In the genomic region with DNA sequence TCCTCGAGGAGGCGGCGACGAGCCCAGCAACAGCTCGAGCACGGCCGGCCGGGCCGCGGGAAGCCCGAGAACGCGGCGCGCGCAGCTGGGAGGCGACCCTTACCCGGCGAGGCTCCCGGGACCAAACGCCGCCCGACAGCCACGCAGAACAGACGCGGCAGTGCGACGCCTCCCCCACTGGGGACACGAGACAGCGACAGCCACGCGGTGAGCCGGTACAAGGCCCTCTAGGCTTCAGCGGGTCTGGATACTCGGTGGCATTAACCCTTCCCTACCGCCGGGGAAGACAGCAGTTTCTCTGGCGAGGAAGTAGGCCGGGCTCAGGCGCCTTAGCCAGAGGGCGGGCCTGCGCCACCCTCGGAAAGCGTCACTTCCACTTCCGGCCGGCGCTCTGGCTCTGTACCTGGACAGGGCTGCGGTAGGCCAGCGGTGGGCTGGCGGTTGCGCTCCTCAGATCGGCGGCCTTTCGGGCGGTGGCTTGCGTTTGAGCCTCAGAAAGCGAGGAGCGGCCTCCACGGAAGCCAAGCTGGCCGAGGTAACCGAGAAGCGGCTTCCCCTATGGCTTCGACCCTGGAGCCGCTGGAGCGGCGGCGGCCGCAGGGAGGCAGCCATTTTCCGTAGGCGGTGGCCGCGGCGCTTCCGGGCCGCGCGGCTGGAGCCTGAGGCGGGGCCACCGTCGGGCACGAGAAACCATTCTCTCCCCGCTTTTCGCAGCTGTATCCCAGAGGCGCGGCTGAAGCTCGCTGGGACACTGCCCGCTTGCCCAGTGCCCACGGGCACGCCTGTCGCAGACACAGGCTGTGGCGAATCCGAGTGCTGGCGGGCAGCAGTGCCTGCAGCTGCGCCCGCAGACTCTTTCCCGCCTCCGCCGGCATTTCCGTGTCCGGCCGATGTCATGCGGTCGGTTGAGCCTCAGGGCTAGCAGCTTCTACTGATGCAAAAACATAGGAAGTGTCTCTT, we compare ENCODE assay signal across 8 cellular contexts. TPM values are rescaled to one million over a fixed set of nuclear protein-coding genes. Genes with fewer than 3 reads are reported as not detected.
DNase-seq lines count a peak whose midpoint lies in the region; ATAC-seq and TF ChIP-seq lines count a peak whose summit lies in the region.

A gene with protein sequence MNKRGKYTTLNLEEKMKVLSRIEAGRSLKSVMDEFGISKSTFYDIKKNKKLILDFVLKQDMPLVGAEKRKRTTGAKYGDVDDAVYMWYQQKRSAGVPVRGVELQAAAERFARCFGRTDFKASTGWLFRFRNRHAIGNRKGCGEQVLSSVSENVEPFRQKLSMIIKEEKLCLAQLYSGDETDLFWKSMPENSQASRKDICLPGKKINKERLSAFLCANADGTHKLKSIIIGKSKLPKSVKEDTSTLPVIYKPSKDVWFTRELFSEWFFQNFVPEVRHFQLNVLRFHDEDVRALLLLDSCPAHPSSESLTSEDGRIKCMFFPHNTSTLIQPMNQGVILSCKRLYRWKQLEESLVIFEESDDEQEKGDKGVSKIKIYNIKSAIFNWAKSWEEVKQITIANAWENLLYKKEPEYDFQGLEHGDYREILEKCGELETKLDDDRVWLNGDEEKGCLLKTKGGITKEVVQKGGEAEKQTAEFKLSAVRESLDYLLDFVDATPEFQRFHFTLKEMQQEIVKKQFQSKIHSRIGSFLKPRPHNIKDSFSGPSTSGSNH (minus strand): TSS at position 322 of the 960 bp plus-strand sequence. CDS start 4,816 bp downstream, outside the sequence.
TSS of gene ZNF75A (plus strand) at position 389 of the 960 bp plus-strand sequence. CDS start 2,932 bp downstream, outside the sequence.

- H3K4me1 ChIP-seq in adipocyte (ENCODE audit: control insufficient read depth, insufficient read depth, low read length) (peaks cover 14% of the 10 kb centered on the region), heart left ventricle (peaks cover 0 to 25% (median 18%) of the 10 kb centered on the region in 12 donors), transverse colon (peaks cover 0 to 25% (median 3%) of the 10 kb centered on the region in 4 donors)

- peaks cover 48% of the 10 kb centered on the region for H3K36me3 ChIP-seq in adipocyte (ENCODE audit: control insufficient read depth, insufficient read depth, low read length, severe bottlenecking)
- H3K36me3 ChIP-seq in heart left ventricle: peaks cover 0 to 70% (median 22%) of the 10 kb centered on the region in 9 donors
- H3K36me3 ChIP-seq in transverse colon: peaks cover 0 to 53% (median 12%) of the 10 kb centered on the region in 4 donors

- H3K4me3 ChIP-seq in NB4 (ENCODE audit: low read depth, low read length): peak within 1 kb of the TSS; percentile 78
- H3K4me3 ChIP-seq in adipocyte (ENCODE audit: low read length): peak within 1 kb of the TSS; percentile 92
- H3K4me3 ChIP-seq in heart left ventricle: peak within 1 kb of the TSS; percentile 52 to 92 (median 73)
- H3K4me3 ChIP-seq in transverse colon: peak within 1 kb of the TSS; percentile 30 to 81 (median 58)

- POLR2A ChIA-PET in HEK293T (lab: Yijun Ruan, JAX): interaction anchor here (1.3 kb wide), 1 partner anchor 22 kb away, joined by 4 read pairs; the partner anchor contains the start of gene ZNF263

- ATAC-seq in heart left ventricle: peak; percentile 98 to 100 (median 99)

- intact Hi-C loops in heart left ventricle (cut with DNase I): loop anchor here in 6 of 10 donors (1.0 to 10.0 kb wide), 14 partner anchors 22 to 199 kb away; partner anchors contain the start of genes CLUAP1 (in 2 of the 6), ZNF263 (in 2 of the 6), ZNF174 (in 1 of the 6) and ZSCAN32 (in 1 of the 6)
- intact Hi-C loops in transverse colon (cut with DNase I; ENCODE audit: low total_unique reads): no loop called here

- H3K9me3 ChIP-seq in adipocyte (ENCODE audit: control insufficient read depth, low read length): peaks cover 50% of the 10 kb centered on the region
- peaks cover 0 to 92% (median 60%) of the 10 kb centered on the region in 12 donors for H3K9me3 ChIP-seq in heart left ventricle
- H3K9me3 ChIP-seq in transverse colon: peaks cover 59 to 80% of the 10 kb centered on the region in 2 donors

- in situ Hi-C loops in transverse colon (cut with MboI; ENCODE audit: low pct_ligation_motif_present in 1 of 4, low pct_unique_long_range_greater_than_20kb in 1 of 4, low sequenced_read_pairs in 3 of 4): loop anchor here in 1 of 4 donors (25.0 kb wide), 1 partner anchor 107 kb away; the partner anchor contains the start of genes ZNF174 and ZSCAN32

- 1 to 4% (median 1%) methylated on average over 42 to 103 of the region's 103 CpGs for WGBS in heart left ventricle, 4 donors
- 16% methylated on average over 69 of the region's 103 CpGs; no CpG with 5 or more reads in 1 of the 2 donors for WGBS in transverse colon (ENCODE audit: low coverage in 1 of 2), 2 donors

- H3K27ac ChIP-seq in heart left ventricle (peak within 1 kb of the TSS; percentile 74 to 98 (median 94)), transverse colon (peak within 1 kb of the TSS; percentile 82 to 93 (median 86))

- peak; percentile 79 for DNase-seq in GM04504 (ENCODE audit: low read depth)
- DNase-seq in HEK293T (ENCODE audit: extremely low spot score): peak; percentile 78
- DNase-seq in NB4 (ENCODE audit: low read depth): peak; percentile 92
- peak; percentile 65 to 78 for DNase-seq in SW 1271 (lab: John Stamatoyannopoulos, UW)
- DNase-seq in adipocyte (ENCODE audit: low read depth): peak; percentile 94
- DNase-seq in heart left ventricle: peak; percentile 89 to 93 (median 92)
- DNase-seq in pons (ENCODE audit: low spot score): peak; percentile 88
- peak; percentile 87 for DNase-seq in transverse colon

- TF ChIP-seq POLR2A in NB4 (IDR thresholded peaks at IDR 0.05; ENCODE audit: extremely low read depth, insufficient read length): peak; percentile 73
- peak in 1 of 2 donors; percentile 80 for TF ChIP-seq POLR2A in heart left ventricle (IDR thresholded peaks at IDR 0.05)
- TF ChIP-seq POLR2A in transverse colon (IDR thresholded peaks at IDR 0.05): peak; percentile 89

- no peak for TF ChIP-seq CTCF in NB4 (IDR thresholded peaks at IDR 0.05; ENCODE audit: low read depth, low read length)
- peak in 7 of 12 donors; percentile 5 to 45 (median 23) for TF ChIP-seq CTCF in heart left ventricle (IDR thresholded peaks at IDR 0.05)
- TF ChIP-seq CTCF in transverse colon (IDR thresholded peaks at IDR 0.05): peak in 2 of 5 experiments; percentile 34 to 38

- H3K27me3 ChIP-seq in adipocyte (replicated peaks; ENCODE audit: control insufficient read depth, insufficient read depth, low read length) (no peaks in the 10 kb centered on the region), heart left ventricle (no peaks in the 10 kb centered on the region), transverse colon (no peaks in the 10 kb centered on the region)

- TF ChIP-seq EP300 in transverse colon (IDR thresholded peaks at IDR 0.05; ENCODE audit: low read depth): no peak

- peak within 1 kb of the TSS; percentile 91 for H3K9ac ChIP-seq in adipocyte (ENCODE audit: low read length)

- CTCF ChIA-PET in HEK293T (lab: Yijun Ruan, JAX): no interaction called here

TF ChIP-seq in HEK293T, 16 proteins besides CTCF, POLR2A, EP300 and RAD21:
- TF ChIP-seq FOXK2 (IDR thresholded peaks at IDR 0.05) (no peak), ELF4 (IDR thresholded peaks at IDR 0.05) (peak; percentile 45; the same call in 1 of the 2 replicates), FOXM1 (IDR thresholded peaks at IDR 0.05; ENCODE audit: borderline replicate concordance) (no peak), BHLHE40 (IDR thresholded peaks at IDR 0.05; ENCODE audit: borderline replicate concordance) (no peak), LEF1 (IDR thresholded peaks at IDR 0.05; ENCODE audit: borderline replicate concordance) (no peak), SP1 (IDR thresholded peaks at IDR 0.05) (no peak), L3MBTL2 (conservative IDR thresholded peaks at IDR 0.05) (peak; percentile 98), HDGF (IDR thresholded peaks at IDR 0.05; ENCODE audit: borderline replicate concordance) (no peak)

RNA-seq across cellular contexts. Expression of the first gene that starts in this region (rescaled TPM):
- total RNA-seq in heart left ventricle (10 to 100 TPM in 1 of 9 donors, 1 to 10 TPM in 8; 4.6 to 10.4 (median 8.2) TPM), transverse colon (1 to 10 TPM in 2 of 4 donors, under 1 TPM in 1, not detected in 1; 0.20 to 4.3 (median 2.5) TPM)
- 1 to 10 TPM; 2.9 to 7.4 TPM for polyA plus RNA-seq in heart left ventricle

RNA-seq across cellular contexts. Expression of gene ZNF75A, which starts in this region (rescaled TPM):
- total RNA-seq in heart left ventricle (10 to 100 TPM; 13.3 to 27.3 (median 18.1) TPM), transverse colon (10 to 100 TPM; 12.3 to 53.9 (median 25.5) TPM)
- 10 to 100 TPM; 12.3 to 22.0 TPM for polyA plus RNA-seq in heart left ventricle

Comparison
In these comparisons a context has a peak if more than half of its experiments do, and no peak if none do; other contexts are left out.
1. Peak in every context shown above with its lines: DNase-seq, ATAC-seq, H3K4me3 ChIP-seq and H3K27ac ChIP-seq.